Comparison of ENCODE assay signal across 8 cellular contexts in the genomic region with DNA sequence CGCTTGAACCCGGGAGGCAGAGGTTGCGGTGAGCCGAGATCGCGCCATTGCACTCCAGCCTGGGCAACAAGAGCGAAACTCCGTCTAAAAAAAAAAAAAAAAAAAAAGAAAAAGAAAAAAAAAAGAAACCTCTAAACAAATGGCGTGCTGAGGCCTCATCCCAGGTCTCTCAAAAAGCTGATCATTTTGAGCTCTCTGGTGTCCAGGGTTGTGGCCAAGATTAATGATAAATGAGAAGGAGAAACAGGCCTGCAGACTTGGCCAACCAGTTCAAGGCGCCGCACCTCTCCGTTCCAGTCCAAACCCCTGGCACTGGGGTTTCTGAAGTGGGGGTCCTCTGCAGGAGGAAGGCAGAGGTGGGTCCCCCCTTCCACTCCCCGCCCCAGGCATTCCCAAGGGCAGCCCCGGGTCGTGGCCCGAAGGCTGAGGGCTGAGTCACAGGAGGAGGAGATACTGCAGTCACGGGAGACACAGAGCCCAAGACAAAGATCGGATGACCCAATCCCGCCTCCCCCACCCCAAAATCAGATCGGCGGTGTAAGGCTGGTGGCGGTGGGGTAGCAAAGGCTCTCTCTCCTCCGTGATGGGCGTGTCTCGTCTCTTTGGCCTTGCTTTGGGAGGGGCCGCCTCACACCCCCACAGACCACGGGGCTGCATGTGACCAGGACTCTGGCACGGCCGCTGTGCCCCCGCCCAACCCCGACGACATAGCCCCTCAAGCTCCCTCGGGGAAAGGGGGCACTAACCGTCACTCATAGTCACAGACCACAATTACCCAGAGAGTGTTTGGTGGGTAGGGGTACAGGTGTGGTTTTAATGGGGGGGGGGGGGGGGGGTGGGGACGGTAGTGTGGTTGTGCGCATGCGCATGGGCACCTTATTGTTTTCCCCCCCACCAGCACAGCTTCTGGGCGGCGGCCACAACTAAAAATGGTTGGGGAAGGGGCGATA. TPM values are rescaled to one million over a fixed set of nuclear protein-coding genes. Genes with fewer than 3 reads are reported as not detected.
DNase-seq lines count a peak whose midpoint lies in the region; ATAC-seq, FAIRE-seq and TF ChIP-seq lines count a peak whose summit lies in the region.

No MANE protein-coding gene starts in this region.

- H3K9me2 ChIP-seq in SK-N-SH = no peaks in the 10 kb centered on the region

- H3K36me3 Mint-ChIP-seq in Calu3 (ENCODE audit: insufficient read depth, unreplicated experiment) = peaks cover 76% of the 10 kb centered on the region

- H3K4me3 Mint-ChIP-seq in Calu3 (ENCODE audit: low read depth, unreplicated experiment) = peak overlapping the region; percentile 97

- DNase-seq in Calu3 = peak; percentile 76
- peak; percentile 91 for DNase-seq in HTR-8/SVneo (ENCODE audit: insufficient read length, low spot score)
- DNase-seq in SK-N-SH = peak; percentile 86
- peak; percentile 68 for DNase-seq in cerebellum (ENCODE audit: low spot score)
- DNase-seq in inferior parietal cortex (ENCODE audit: extremely low spot score) = peak; percentile 25
- no peak for DNase-seq in NCI-H2107 treated with DMSO at 0.1 percent for 48 hours (lab: John Stamatoyannopoulos, UW; ENCODE audit: unreplicated experiment)

- CTCF ChIA-PET in Calu3 (lab: Charles Lee) (interaction anchor here (0.5 to 2.4 kb wide), 10 partner anchors 10 to 172 kb away, joined by 3 to 15 read pairs (median 4); a partner anchor contains a TSS), SK-N-SH (lab: Yijun Ruan, JAX) (interaction anchor here (3.1 kb wide), 1 partner anchor 23 kb away, joined by 11 read pairs; a partner anchor contains a TSS)

- peaks cover 6% of the 10 kb centered on the region for H3F3A ChIP-seq in SK-N-SH (replicated peaks; ENCODE audit: insufficient read depth)

- ATAC-seq in HG03280 (IDR thresholded peaks at IDR 0.05; ENCODE audit: unreplicated experiment) = no peak

- BruUV-seq in Calu3 (replicated peaks; lab: Mats Ljungman, UMichigan) = TSS peak; percentile 18

- no peaks in the 10 kb centered on the region for H3K9me3 Mint-ChIP-seq in Calu3 (ENCODE audit: low read depth, unreplicated experiment)

- peak overlapping the region; percentile 68 to 80; a peak in 3 of 4 replicates for H3K27ac ChIP-seq in SK-N-SH (ENCODE audit: low read depth in 2 of 2, low read length in 1 of 2)
- H3K27ac ChIP-seq in skin epidermis = peak overlapping the region; percentile 37 to 90 (median 84)

- 0 out of 2 replicates have a peak, but pooled peaks cover 6% of the 10 kb centered on the region for H4K20me1 ChIP-seq in SK-N-SH (ENCODE audit: insufficient read depth)

- peaks cover 15 to 19% of the 10 kb centered on the region in 2 experiments for H3K36me3 ChIP-seq in SK-N-SH (replicated peaks in 1 of 2; ENCODE audit: control insufficient read depth in 1 of 2, insufficient read depth in 2 of 2, low read length in 1 of 2)

- WGBS in SK-N-SH (ENCODE audit: low lambda C conversion rate) = 46% methylated on average over 20 of the region's 40 CpGs

- peaks cover 18% of the 10 kb centered on the region for H3K27me3 Mint-ChIP-seq in Calu3 (ENCODE audit: unreplicated experiment)

- peak overlapping the region; percentile 71 for H3K27ac Mint-ChIP-seq in Calu3 (ENCODE audit: unreplicated experiment)

- peak overlapping the region; percentile 82 for H3K9ac ChIP-seq in SK-N-SH

- TF ChIP-seq CTCF in Calu3 (IDR thresholded peaks at IDR 0.05; ENCODE audit: unreplicated experiment) (no peak), SK-N-SH (IDR thresholded peaks at IDR 0.05) (no peak)

- POLR2A ChIA-PET in SK-N-SH (lab: Yijun Ruan, JAX) = interaction anchor here (1.4 to 2.5 kb wide), 2 partner anchors 23 to 340 kb away, joined by 6 to 15 read pairs; a partner anchor contains a TSS

- TF ChIP-seq RAD21 in SK-N-SH (IDR thresholded peaks at IDR 0.05; ENCODE audit: low read length) = no peak

- peaks cover 33% of the 10 kb centered on the region for H3K4me1 Mint-ChIP-seq in Calu3 (ENCODE audit: low read depth, unreplicated experiment)

- H3K4me1 ChIP-seq in SK-N-SH (ENCODE audit: control insufficient read depth in 1 of 2, insufficient read depth in 2 of 2, low read depth in 1 of 2, low read length in 1 of 2) = peaks cover 0 to 31% of the 10 kb centered on the region in 2 experiments; a peak in 2 of 4 replicates

- H3K79me2 ChIP-seq in SK-N-SH (ENCODE audit: insufficient read depth) = peaks cover 31% of the 10 kb centered on the region

- H3K27me3 ChIP-seq in SK-N-SH (ENCODE audit: insufficient read depth) = no peaks in the 10 kb centered on the region

- H3K4me3 ChIP-seq in SK-N-SH (ENCODE audit: low read depth in 2 of 2, low read length in 1 of 2) (peak overlapping the region; percentile 96 to 99), skin epidermis (peak overlapping the region; percentile 86 to 99 (median 96))

- no peak for TF ChIP-seq EP300 in SK-N-SH (IDR thresholded peaks at IDR 0.05; ENCODE audit: borderline replicate concordance in 1 of 2, low read depth in 1 of 2, low read length in 1 of 2)

- peak overlapping the region; percentile 94 for H2AFZ ChIP-seq in SK-N-SH (ENCODE audit: low read depth)

- H3K4me2 ChIP-seq in SK-N-SH = peak overlapping the region; percentile 98

- no peaks in the 10 kb centered on the region for H3K9me3 ChIP-seq in SK-N-SH

- peak; percentile 91 for FAIRE-seq in HTR-8/SVneo (lab: Jason Lieb, UNC)

- intact Hi-C loops in Calu3 (cut with micrococcal nuclease; ENCODE audit: unreplicated experiment) = loop anchor here (5.0 to 10.0 kb wide), 2 partner anchors 151 to 324 kb away; a partner anchor contains a TSS

TF ChIP-seq in SK-N-SH, 30 proteins besides CTCF, POLR2A, EP300 and RAD21 (continues in another document):
- TF ChIP-seq POLR2AphosphoS5 (IDR thresholded peaks at IDR 0.05; ENCODE audit: low read depth, low read length) = no peak
- TF ChIP-seq SMC3 (IDR thresholded peaks at IDR 0.05; ENCODE audit: low read depth, low read length) = no peak
- TF ChIP-seq, protein P1, sequence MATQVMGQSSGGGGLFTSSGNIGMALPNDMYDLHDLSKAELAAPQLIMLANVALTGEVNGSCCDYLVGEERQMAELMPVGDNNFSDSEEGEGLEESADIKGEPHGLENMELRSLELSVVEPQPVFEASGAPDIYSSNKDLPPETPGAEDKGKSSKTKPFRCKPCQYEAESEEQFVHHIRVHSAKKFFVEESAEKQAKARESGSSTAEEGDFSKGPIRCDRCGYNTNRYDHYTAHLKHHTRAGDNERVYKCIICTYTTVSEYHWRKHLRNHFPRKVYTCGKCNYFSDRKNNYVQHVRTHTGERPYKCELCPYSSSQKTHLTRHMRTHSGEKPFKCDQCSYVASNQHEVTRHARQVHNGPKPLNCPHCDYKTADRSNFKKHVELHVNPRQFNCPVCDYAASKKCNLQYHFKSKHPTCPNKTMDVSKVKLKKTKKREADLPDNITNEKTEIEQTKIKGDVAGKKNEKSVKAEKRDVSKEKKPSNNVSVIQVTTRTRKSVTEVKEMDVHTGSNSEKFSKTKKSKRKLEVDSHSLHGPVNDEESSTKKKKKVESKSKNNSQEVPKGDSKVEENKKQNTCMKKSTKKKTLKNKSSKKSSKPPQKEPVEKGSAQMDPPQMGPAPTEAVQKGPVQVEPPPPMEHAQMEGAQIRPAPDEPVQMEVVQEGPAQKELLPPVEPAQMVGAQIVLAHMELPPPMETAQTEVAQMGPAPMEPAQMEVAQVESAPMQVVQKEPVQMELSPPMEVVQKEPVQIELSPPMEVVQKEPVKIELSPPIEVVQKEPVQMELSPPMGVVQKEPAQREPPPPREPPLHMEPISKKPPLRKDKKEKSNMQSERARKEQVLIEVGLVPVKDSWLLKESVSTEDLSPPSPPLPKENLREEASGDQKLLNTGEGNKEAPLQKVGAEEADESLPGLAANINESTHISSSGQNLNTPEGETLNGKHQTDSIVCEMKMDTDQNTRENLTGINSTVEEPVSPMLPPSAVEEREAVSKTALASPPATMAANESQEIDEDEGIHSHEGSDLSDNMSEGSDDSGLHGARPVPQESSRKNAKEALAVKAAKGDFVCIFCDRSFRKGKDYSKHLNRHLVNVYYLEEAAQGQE (IDR thresholded peaks at IDR 0.05; ENCODE audit: low read depth, low read length) = no peak
- TF ChIP-seq, protein P2, sequence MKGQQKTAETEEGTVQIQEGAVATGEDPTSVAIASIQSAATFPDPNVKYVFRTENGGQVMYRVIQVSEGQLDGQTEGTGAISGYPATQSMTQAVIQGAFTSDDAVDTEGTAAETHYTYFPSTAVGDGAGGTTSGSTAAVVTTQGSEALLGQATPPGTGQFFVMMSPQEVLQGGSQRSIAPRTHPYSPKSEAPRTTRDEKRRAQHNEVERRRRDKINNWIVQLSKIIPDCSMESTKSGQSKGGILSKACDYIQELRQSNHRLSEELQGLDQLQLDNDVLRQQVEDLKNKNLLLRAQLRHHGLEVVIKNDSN (IDR thresholded peaks at IDR 0.05; ENCODE audit: borderline replicate concordance, low read depth) = peak; percentile 67; the same call in 1 of the 2 replicates
- no peak; the same call in 1 of the 2 replicates for TF ChIP-seq JUND (IDR thresholded peaks at IDR 0.05)
- no peak; the same call in 1 of the 2 replicates for TF ChIP-seq MXI1 (IDR thresholded peaks at IDR 0.05; ENCODE audit: low read depth, low read length)
- no peak for TF ChIP-seq FOXJ3 (CRISPR knock-in tag; IDR thresholded peaks at IDR 0.05)
- peak; percentile 51; the same call in 1 of the 2 replicates for TF ChIP-seq FOSL2 (IDR thresholded peaks at IDR 0.05; ENCODE audit: borderline replicate concordance, low read depth)
- no peak for TF ChIP-seq SIN3A (IDR thresholded peaks at IDR 0.05; ENCODE audit: borderline replicate concordance, low read depth, low read length)

RNA-seq across cellular contexts. Expression of a gene that starts 1.1 kb away (rescaled TPM):
- total RNA-seq in Calu3 (2022) (149 and 156 TPM in 2 replicates), cerebellum (43.5 TPM)
- polyA plus RNA-seq in SK-N-SH (2012; rRNA removed) = 157 and 170 TPM in 2 replicates
- polyA plus RNA-seq in SK-N-SH (2012; cell fraction: cytosol; rRNA removed) = 89.3 and 131 TPM in 2 replicates
- 83.7 and 107 TPM in 2 replicates for polyA plus RNA-seq in SK-N-SH (2012; cell fraction: nucleus; rRNA removed)

RNA-seq across cellular contexts. Expression of a gene that starts 4.0 kb away (rescaled TPM):
- total RNA-seq in Calu3 (2022) (0.15 and 0.40 TPM in 2 replicates), cerebellum (8.9 TPM)
- 8.9 and 10.5 TPM in 2 replicates for polyA plus RNA-seq in SK-N-SH (2012; rRNA removed)
- 6.6 and 8.4 TPM in 2 replicates for polyA plus RNA-seq in SK-N-SH (2012; cell fraction: cytosol; rRNA removed)
- polyA plus RNA-seq in SK-N-SH (2012; cell fraction: nucleus; rRNA removed) = 5.6 and 6.5 TPM in 2 replicates

RNA-seq across cellular contexts. Expression of a gene that starts 14.5 kb away (rescaled TPM):
- total RNA-seq in Calu3 (2022) (98.6 and 195 TPM in 2 replicates), cerebellum (2.0 TPM)
- 15.7 and 17.6 TPM in 2 replicates for polyA plus RNA-seq in SK-N-SH (2012; rRNA removed)
- 9.8 and 12.8 TPM in 2 replicates for polyA plus RNA-seq in SK-N-SH (2012; cell fraction: cytosol; rRNA removed)
- 17.8 and 19.4 TPM in 2 replicates for polyA plus RNA-seq in SK-N-SH (2012; cell fraction: nucleus; rRNA removed)

RNA-seq across cellular contexts. Expression of a gene that starts 22.8 kb away (rescaled TPM):
- total RNA-seq in Calu3 (2022) (1,193 and 1,292 TPM in 2 replicates), cerebellum (484 TPM)
- 4,890 and 6,383 TPM in 2 replicates for polyA plus RNA-seq in SK-N-SH (2012; rRNA removed)
- 5,586 and 7,027 TPM in 2 replicates for polyA plus RNA-seq in SK-N-SH (2012; cell fraction: cytosol; rRNA removed)
- polyA plus RNA-seq in SK-N-SH (2012; cell fraction: nucleus; rRNA removed) = 1,500 and 1,605 TPM in 2 replicates

RNA-seq across cellular contexts. Expression of a gene that starts 40.7 kb away (rescaled TPM):
- total RNA-seq in Calu3 (2022) (32.8 and 35.4 TPM in 2 replicates), cerebellum (14.6 TPM)
- 9.0 and 9.5 TPM in 2 replicates for polyA plus RNA-seq in SK-N-SH (2012; rRNA removed)
- 6.1 and 7.4 TPM in 2 replicates for polyA plus RNA-seq in SK-N-SH (2012; cell fraction: cytosol; rRNA removed)
- 10.4 and 11.6 TPM in 2 replicates for polyA plus RNA-seq in SK-N-SH (2012; cell fraction: nucleus; rRNA removed)

Comparison
In these comparisons a context has a peak if more than half of its experiments do, and no peak if none do; other contexts are left out.
1. RNA of a gene that starts 14.5 kb away (total RNA-seq): 98.6 to 195 TPM in Calu3; 2.0 TPM in cerebellum (single experiment); every median in the first group is over 10 times any median in the second.